ENCODE assay signal across 8 cellular contexts in genomic region chr3:71208273-71209095, GRCh38.
A peak's percentile ranks its signal among the peaks of the same experiment; 100 is the strongest.
DNase-seq lines count a peak whose midpoint lies in the region; ATAC-seq, FAIRE-seq and TF ChIP-seq lines count a peak whose summit lies in the region.

No MANE protein-coding gene starts in this region.

- POLR2A ChIA-PET in A673 (lab: Charles Lee; ENCODE audit: low non-redundant PET) = interaction anchor here (0.5 kb wide), 1 partner anchor 20 kb away, joined by 3 read pairs; no protein-coding TSS in a partner anchor

- TF ChIP-seq POLR2A in GM12891 (IDR thresholded peaks at IDR 0.05; ENCODE audit: low read depth, low read length) = no peak

- peaks cover 61% of the 10 kb centered on the region for H3K4me1 ChIP-seq in A673 (ENCODE audit: insufficient read depth, low read length, poor library complexity, severe bottlenecking)

- no peak overlapping the region for H3K4me3 ChIP-seq in A673 (ENCODE audit: low read depth, low read length, poor library complexity, severe bottlenecking)

- no peak for TF ChIP-seq CTCF in A673 (conservative IDR thresholded peaks at IDR 0.05; ENCODE audit: low read depth, low read length)

- ATAC-seq in left lobe of liver = peak; percentile 61
- ATAC-seq in activated CD4-positive, CD25-positive, alpha-beta regulatory T cell treated with anti-CD3 and anti-CD28 coated beads, Interleukin-2, amount 50 U/mL, for 24 hours = no peak

- in situ Hi-C loops in KBM-7 (cut with MboI; ENCODE audit: low pct_unique_long_range_greater_than_20kb, low sequenced_read_pairs) = no loop called here

- CTCF ChIA-PET in A673 (lab: Charles Lee) = no interaction called here

- no peak for FAIRE-seq in GM12891 (lab: Jason Lieb, UNC)

- peak overlapping the region; percentile 98 for H3K27ac ChIP-seq in A673 (ENCODE audit: low read depth, low read length, poor library complexity, severe bottlenecking)

- intact Hi-C loops in A673 (cut with micrococcal nuclease; ENCODE audit: unreplicated experiment) = loop anchor here (10.0 kb wide), 1 partner anchor 674 kb away; no protein-coding TSS in a partner anchor

- H3K27me3 ChIP-seq in A673 (replicated peaks; ENCODE audit: insufficient read depth, low read depth, low read length, poor library complexity) = no peaks in the 10 kb centered on the region

- BruUV-seq in A673 (replicated peaks; lab: Mats Ljungman, UMichigan) = no TSS peak

- H3K36me3 ChIP-seq in A673 (ENCODE audit: insufficient read depth, low read length, poor library complexity, severe bottlenecking) = no peaks in the 10 kb centered on the region

- DNase-seq in A673 (ENCODE audit: low spot score) = no peak
- peak; percentile 94 for DNase-seq in KBM-7
- peak; percentile 4 for DNase-seq in SK-N-DZ (ENCODE audit: low spot score)
- DNase-seq in left lobe of liver (ENCODE audit: low spot score) = peak; percentile 49
- no peak for DNase-seq in GM12891 (ENCODE audit: insufficient read length, low spot score)
- DNase-seq in NCI-H1694 (lab: John Stamatoyannopoulos, UW) = no peak
- DNase-seq in activated CD4-positive, alpha-beta T cell treated with anti-CD3 and anti-CD28 coated beads, Interleukin-2, amount 50 U/mL, for 48 hours = no peak

- no peaks in the 10 kb centered on the region for H3K9me3 ChIP-seq in A673 (ENCODE audit: low read depth, low read length, poor library complexity, severe bottlenecking)

TF ChIP-seq in GM12891, 5 proteins besides CTCF, POLR2A, EP300 and RAD21:
- TF ChIP-seq TAF1 (IDR thresholded peaks at IDR 0.05; ENCODE audit: low read depth, low read length) (no peak), POU2F2 (IDR thresholded peaks at IDR 0.05; ENCODE audit: low read depth, low read length) (no peak), POLR2AphosphoS5 (IDR thresholded peaks at IDR 0.05; ENCODE audit: low read depth, low read length) (no peak), PAX5 (IDR thresholded peaks at IDR 0.05; ENCODE audit: insufficient read depth, low read length, severe bottlenecking) (no peak), SPI1 (IDR thresholded peaks at IDR 0.05; ENCODE audit: low read depth, low read length) (no peak)

Comparison
In these comparisons a context has a peak if more than half of its experiments do, and no peak if none do; other contexts are left out.
1. DNase-seq: peak in KBM-7 (single experiment), SK-N-DZ (single experiment) and left lobe of liver (single experiment); none in A673 (single experiment), GM12891 (single experiment), NCI-H1694 (single experiment) and activated CD4-positive, alpha-beta T cell treated with anti-CD3 and anti-CD28 coated beads, Interleukin-2, amount 50 U/mL, for 48 hours (0 of 2).